In the genomic region with DNA sequence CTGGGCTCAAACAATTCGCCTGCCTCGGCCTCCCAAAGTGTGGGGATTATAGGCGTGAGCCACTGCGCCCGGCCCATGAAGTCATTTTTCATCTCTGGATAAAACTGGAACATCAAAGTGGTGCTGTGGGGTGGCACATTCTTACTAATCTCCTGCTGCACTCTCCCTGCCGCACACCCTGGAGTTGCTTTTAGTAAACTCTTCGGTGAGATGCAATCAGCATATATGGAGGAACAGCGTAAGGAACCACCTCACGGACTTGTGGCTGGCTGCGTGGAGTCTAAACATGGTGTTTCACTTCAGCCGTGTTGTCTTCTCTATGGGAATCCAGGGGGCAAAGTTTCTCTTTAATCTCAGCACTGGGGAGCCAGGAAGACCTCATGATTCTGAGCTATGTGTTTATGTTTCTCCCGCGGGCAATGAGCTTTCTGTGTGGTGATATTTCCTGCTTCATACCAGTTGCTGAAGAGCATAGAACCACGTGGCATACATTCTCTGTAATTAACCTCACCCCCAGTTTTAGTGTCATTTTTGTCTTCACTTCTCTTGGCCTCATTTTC, we compare ENCODE assay signal across 10 cellular contexts. TPM values are rescaled to one million over a fixed set of nuclear protein-coding genes. Genes with fewer than 3 reads are reported as not detected.
DNase-seq lines count a peak whose midpoint lies in the region; ATAC-seq and TF ChIP-seq lines count a peak whose summit lies in the region.
"Had no signal": no experiment of that assay in that cellular context is flagged by ENCODE, and none has a peak within 500 bp of the region (broad histone marks: within the 10 kb centered on the region; RNA-seq: fewer than 3 reads in every experiment).

No MANE protein-coding gene starts in this region.

- H3K36me3 ChIP-seq in esophagus muscularis mucosa: no peaks in the 10 kb centered on the region
- H3K36me3 ChIP-seq: neutrophil, suprapubic skin had no signal

- peaks cover 70% of the 10 kb centered on the region for H3K4me1 Mint-ChIP-seq in activated T-helper 1 cell treated with anti-CD3 and anti-CD28 coated beads, Interleukin-12 subunit alpha, Interleukin-12 subunit beta, Interleukin-2, Interleukin-4 antibody, amounts not matched to agents 30 ng/mL and 10 ng/mL and 1 ng/mL, durations not matched to agents 14 hours and 24 hours and 36 hours (ENCODE audit: low read depth)
- H3K4me1 Mint-ChIP-seq in memory B cell: peaks cover 62% of the 10 kb centered on the region

- no peak for TF ChIP-seq EP300 in esophagus muscularis mucosa (IDR thresholded peaks at IDR 0.05)

- intact Hi-C loops in activated T-helper 1 cell treated with anti-CD3 and anti-CD28 coated beads, Interleukin-12 subunit alpha, Interleukin-12 subunit beta, Interleukin-2, Interleukin-4 antibody, amounts not matched to agents 30 ng/mL and 10 ng/mL and 1 ng/mL, durations not matched to agents 14 hours and 24 hours and 36 hours (cut with micrococcal nuclease): loop anchor here (5.0 kb wide), 3 partner anchors 33 to 842 kb away; partner anchors contain the start of gene PDS5A
- intact Hi-C loops in esophagus muscularis mucosa (cut with DNase I): no loop called here

- peak overlapping the region; percentile 97 for H3K27ac Mint-ChIP-seq in activated T-helper 1 cell treated with anti-CD3 and anti-CD28 coated beads, Interleukin-12 subunit alpha, Interleukin-12 subunit beta, Interleukin-2, Interleukin-4 antibody, amounts not matched to agents 30 ng/mL and 10 ng/mL and 1 ng/mL, durations not matched to agents 14 hours and 24 hours and 36 hours
- H3K27ac Mint-ChIP-seq in memory B cell: peak overlapping the region; percentile 100

- peak overlapping the region; percentile 95 for H3K4me3 Mint-ChIP-seq in activated T-helper 1 cell treated with anti-CD3 and anti-CD28 coated beads, Interleukin-12 subunit alpha, Interleukin-12 subunit beta, Interleukin-2, Interleukin-4 antibody, amounts not matched to agents 30 ng/mL and 10 ng/mL and 1 ng/mL, durations not matched to agents 14 hours and 24 hours and 36 hours
- peak overlapping the region; percentile 100 for H3K4me3 Mint-ChIP-seq in memory B cell

- ATAC-seq in GM21367 (IDR thresholded peaks at IDR 0.05; ENCODE audit: unreplicated experiment) (peak; percentile 25), memory B cell (ENCODE audit: low read depth) (peak; percentile 28), HG02610 (IDR thresholded peaks at IDR 0.05; ENCODE audit: unreplicated experiment) (no peak)

- DNase-seq in AG04450 (ENCODE audit: low read depth, low spot score) (peak; percentile 16), memory B cell (ENCODE audit: low spot score in 2 of 2) (no peak), GM19238 (ENCODE audit: insufficient read length, low spot score) (no peak), esophagus muscularis mucosa (ENCODE audit: extremely low spot score) (no peak), AG20443 (ENCODE audit: low spot score) (no peak)
- no peak for DNase-seq in activated T-helper 1 cell treated with anti-CD3 and anti-CD28 coated beads, Interleukin-12 subunit alpha, Interleukin-12 subunit beta, Interleukin-2, Interleukin-4 antibody, amounts not matched to agents 30 ng/mL and 10 ng/mL and 1 ng/mL, durations not matched to agents 14 hours and 24 hours and 36 hours (ENCODE audit: low spot score)

- H3K27me3 ChIP-seq in AG04450 (ENCODE audit: control insufficient read depth, insufficient read depth, low read length) (no peaks in the 10 kb centered on the region), esophagus muscularis mucosa (peaks cover 0 to 8% (median 0%) of the 10 kb centered on the region in 4 donors)
- H3K27me3 ChIP-seq: neutrophil, suprapubic skin had no signal

- WGBS in esophagus muscularis mucosa: 54% methylated on average over 11 of the region's 14 CpGs

- H3K27ac ChIP-seq in AG04450 (ENCODE audit: low read depth, low read length): peak overlapping the region; percentile 73
- H3K27ac ChIP-seq in esophagus muscularis mucosa (replicated peaks in 1 of 4): no peak overlapping the region
- H3K27ac ChIP-seq: neutrophil, suprapubic skin had no signal

- POLR2A ChIA-PET in AG04450 (lab: Yijun Ruan, JAX): no interaction called here

- no peak for TF ChIP-seq POLR2A in esophagus muscularis mucosa (IDR thresholded peaks at IDR 0.05; ENCODE audit: low read depth)

- CTCF ChIA-PET in AG04450 (lab: Charles Lee): no interaction called here

- H3K9me3 ChIP-seq in AG04450 (ENCODE audit: control insufficient read depth, insufficient read depth, low read length): no peaks in the 10 kb centered on the region
- H3K9me3 ChIP-seq in esophagus muscularis mucosa: no peaks in the 10 kb centered on the region
- H3K9me3 ChIP-seq: neutrophil, suprapubic skin had no signal

- peaks cover 19% of the 10 kb centered on the region for H3K36me3 Mint-ChIP-seq in activated T-helper 1 cell treated with anti-CD3 and anti-CD28 coated beads, Interleukin-12 subunit alpha, Interleukin-12 subunit beta, Interleukin-2, Interleukin-4 antibody, amounts not matched to agents 30 ng/mL and 10 ng/mL and 1 ng/mL, durations not matched to agents 14 hours and 24 hours and 36 hours (ENCODE audit: low read depth)
- H3K36me3 Mint-ChIP-seq in memory B cell: peaks cover 7% of the 10 kb centered on the region

- no peaks in the 10 kb centered on the region for H3K27me3 Mint-ChIP-seq in activated T-helper 1 cell treated with anti-CD3 and anti-CD28 coated beads, Interleukin-12 subunit alpha, Interleukin-12 subunit beta, Interleukin-2, Interleukin-4 antibody, amounts not matched to agents 30 ng/mL and 10 ng/mL and 1 ng/mL, durations not matched to agents 14 hours and 24 hours and 36 hours (ENCODE audit: insufficient read depth)
- H3K27me3 Mint-ChIP-seq in memory B cell: no peaks in the 10 kb centered on the region

- TF ChIP-seq CTCF in AG04450 (IDR thresholded peaks at IDR 0.05; ENCODE audit: low read depth, low read length) (no peak), esophagus muscularis mucosa (IDR thresholded peaks at IDR 0.05) (no peak)

- H3K9me3 Mint-ChIP-seq in activated T-helper 1 cell treated with anti-CD3 and anti-CD28 coated beads, Interleukin-12 subunit alpha, Interleukin-12 subunit beta, Interleukin-2, Interleukin-4 antibody, amounts not matched to agents 30 ng/mL and 10 ng/mL and 1 ng/mL, durations not matched to agents 14 hours and 24 hours and 36 hours: peaks cover 5% of the 10 kb centered on the region
- H3K9me3 Mint-ChIP-seq in memory B cell: no peaks in the 10 kb centered on the region

- peak overlapping the region; percentile 22; the same call in 1 of the 2 replicates for H3K4me3 ChIP-seq in AG04450 (ENCODE audit: low read depth, low read length)
- H3K4me3 ChIP-seq in esophagus muscularis mucosa: no peak overlapping the region
- H3K4me3 ChIP-seq: suprapubic skin had no signal

- no peaks in the 10 kb centered on the region for H3K4me1 ChIP-seq in esophagus muscularis mucosa
- H3K4me1 ChIP-seq: suprapubic skin had no signal

RNA-seq across cellular contexts. Expression of gene RHOH, which starts 2.1 kb away (rescaled TPM):
- not detected in 2 replicates for polyA plus RNA-seq in AG04450 (2011; rRNA removed)
- polyA minus RNA-seq in AG04450 (2011; rRNA and poly(A)+ RNA removed): not detected in 2 replicates
- 105 and 111 TPM in 2 replicates for total RNA-seq in activated T-helper 1 cell treated with anti-CD3 and anti-CD28 coated beads, Interleukin-12 subunit alpha, Interleukin-12 subunit beta, Interleukin-2, Interleukin-4 antibody, amounts not matched to agents 30 ng/mL and 10 ng/mL and 1 ng/mL, durations not matched to agents 14 hours and 24 hours and 36 hours
- total RNA-seq in esophagus muscularis mucosa: 1 to 10 TPM in 3 of 4 donors, under 1 TPM in 1; 0.13 to 3.6 (median 2.7) TPM

Comparison
In these comparisons a context has a peak if more than half of its experiments do, and no peak if none do; other contexts are left out.
1. RNA of gene RHOH, which starts 2.1 kb away (total RNA-seq): 105 to 111 TPM in activated T-helper 1 cell treated with anti-CD3 and anti-CD28 coated beads, Interleukin-12 subunit alpha, Interleukin-12 subunit beta, Interleukin-2, Interleukin-4 antibody, amounts not matched to agents 30 ng/mL and 10 ng/mL and 1 ng/mL, durations not matched to agents 14 hours and 24 hours and 36 hours; 0.13 to 3.6 TPM in esophagus muscularis mucosa; every median in the first group is over 10 times any median in the second.